ENCODE assay signal across 1 cellular context in genomic region chr19:7897289-7897688, GRCh38.
A peak's percentile ranks its signal among the peaks of the same experiment; 100 is the strongest.
TF ChIP-seq lines count a peak whose summit lies in the region.

No MANE protein-coding gene starts in this region.

TF ChIP-seq in HepG2, 621 proteins besides CTCF, POLR2A, EP300 and RAD21 (continued from another document and continues in another):
- TF ChIP-seq ZNF574 (CRISPR knock-in tag; IDR thresholded peaks at IDR 0.05) (peak; percentile 54), MED1 (CRISPR knock-in tag; IDR thresholded peaks at IDR 0.05) (peak; percentile 77), GMEB2 (CRISPR knock-in tag; IDR thresholded peaks at IDR 0.05; ENCODE audit: low read depth) (no peak), ZFP36 (IDR thresholded peaks at IDR 0.05; ENCODE audit: borderline replicate concordance, low read depth, low read length, partially characterized antibody) (no peak), ZBTB20 (CRISPR knock-in tag; IDR thresholded peaks at IDR 0.05; ENCODE audit: borderline replicate concordance, low read depth) (no peak), ZNF678 (CRISPR knock-in tag; IDR thresholded peaks at IDR 0.05) (no peak), BORCS8-MEF2B (CRISPR knock-in tag; IDR thresholded peaks at IDR 0.05) (no peak), ZMYM2 (CRISPR knock-in tag; IDR thresholded peaks at IDR 0.05) (peak; percentile 84), HDAC1 (CRISPR knock-in tag; IDR thresholded peaks at IDR 0.05) (peak; percentile 67), ZNF382 (CRISPR knock-in tag; IDR thresholded peaks at IDR 0.05; ENCODE audit: borderline replicate concordance) (no peak), ZNF788 (CRISPR knock-in tag; IDR thresholded peaks at IDR 0.05; ENCODE audit: borderline replicate concordance) (no peak; the same call in 1 of the 2 replicates), MXI1 (IDR thresholded peaks at IDR 0.05; ENCODE audit: borderline replicate concordance, low read depth, low read length) (peak; percentile 11; the same call in 1 of the 3 replicates), NR2F2 (IDR thresholded peaks at IDR 0.05; ENCODE audit: borderline replicate concordance, low read depth) (peak; percentile 53; the same call in 1 of the 2 replicates), REST (IDR thresholded peaks at IDR 0.05; ENCODE audit: borderline replicate concordance in 1 of 2, low read depth in 1 of 2, low read length in 2 of 2) (no peak), ZNF720 (CRISPR knock-in tag; IDR thresholded peaks at IDR 0.05) (no peak), MAZ (IDR thresholded peaks at IDR 0.05; ENCODE audit: borderline replicate concordance, low read depth, low read length) (peak; percentile 95), MAZ (CRISPR knock-in tag; IDR thresholded peaks at IDR 0.05; ENCODE audit: low read depth) (peak; percentile 53), BRD4 (CRISPR knock-in tag; IDR thresholded peaks at IDR 0.05) (no peak), SOX5 (CRISPR knock-in tag; IDR thresholded peaks at IDR 0.05; ENCODE audit: borderline replicate concordance) (peak; percentile 19; the same call in 1 of the 2 replicates), MXD3 (CRISPR knock-in tag; IDR thresholded peaks at IDR 0.05) (no peak), ZNF709 (CRISPR knock-in tag; IDR thresholded peaks at IDR 0.05) (no peak), NRL (CRISPR knock-in tag; IDR thresholded peaks at IDR 0.05; ENCODE audit: borderline replicate concordance) (no peak; the same call in 1 of the 2 replicates), ZNF557 (CRISPR knock-in tag; IDR thresholded peaks at IDR 0.05) (no peak), ARID2 (CRISPR knock-in tag; IDR thresholded peaks at IDR 0.05; ENCODE audit: borderline replicate concordance) (no peak), FOXC1 (CRISPR knock-in tag; IDR thresholded peaks at IDR 0.05; ENCODE audit: borderline replicate concordance) (no peak), ZNF3 (CRISPR knock-in tag; IDR thresholded peaks at IDR 0.05) (no peak), ZNF841 (CRISPR knock-in tag; IDR thresholded peaks at IDR 0.05; ENCODE audit: borderline replicate concordance) (no peak), SMAD1 (CRISPR knock-in tag; IDR thresholded peaks at IDR 0.05; ENCODE audit: borderline replicate concordance, low read depth) (no peak), ETV5 (CRISPR knock-in tag; IDR thresholded peaks at IDR 0.05; ENCODE audit: borderline replicate concordance) (no peak), ZNF644 (CRISPR knock-in tag; IDR thresholded peaks at IDR 0.05; ENCODE audit: low read depth) (no peak), PITX1 (CRISPR knock-in tag; IDR thresholded peaks at IDR 0.05) (peak; percentile 92), ZNF282 (IDR thresholded peaks at IDR 0.05; ENCODE audit: partially characterized antibody) (no peak), ZFP1 (CRISPR knock-in tag; IDR thresholded peaks at IDR 0.05) (no peak), THYN1 (CRISPR knock-in tag; IDR thresholded peaks at IDR 0.05; ENCODE audit: borderline replicate concordance, low read depth) (no peak), ZNF468 (CRISPR knock-in tag; IDR thresholded peaks at IDR 0.05) (no peak), PHF20 (CRISPR knock-in tag; IDR thresholded peaks at IDR 0.05) (no peak), POLR2G (IDR thresholded peaks at IDR 0.05; ENCODE audit: low read depth, low read length) (no peak), ZNF350 (CRISPR knock-in tag; IDR thresholded peaks at IDR 0.05; ENCODE audit: borderline replicate concordance, low read depth) (peak; percentile 62; the same call in 1 of the 2 replicates), TRIM24 (CRISPR knock-in tag; IDR thresholded peaks at IDR 0.05) (no peak), ZNF776 (CRISPR knock-in tag; IDR thresholded peaks at IDR 0.05) (no peak), AGO2 (optimal IDR thresholded peaks at IDR 0.05; ENCODE audit: low read depth, low read length) (no peak), MIXL1 (CRISPR knock-in tag; IDR thresholded peaks at IDR 0.05) (no peak), ZFP37 (CRISPR knock-in tag; IDR thresholded peaks at IDR 0.05; ENCODE audit: borderline replicate concordance) (no peak)
- TF ChIP-seq, protein P1, sequence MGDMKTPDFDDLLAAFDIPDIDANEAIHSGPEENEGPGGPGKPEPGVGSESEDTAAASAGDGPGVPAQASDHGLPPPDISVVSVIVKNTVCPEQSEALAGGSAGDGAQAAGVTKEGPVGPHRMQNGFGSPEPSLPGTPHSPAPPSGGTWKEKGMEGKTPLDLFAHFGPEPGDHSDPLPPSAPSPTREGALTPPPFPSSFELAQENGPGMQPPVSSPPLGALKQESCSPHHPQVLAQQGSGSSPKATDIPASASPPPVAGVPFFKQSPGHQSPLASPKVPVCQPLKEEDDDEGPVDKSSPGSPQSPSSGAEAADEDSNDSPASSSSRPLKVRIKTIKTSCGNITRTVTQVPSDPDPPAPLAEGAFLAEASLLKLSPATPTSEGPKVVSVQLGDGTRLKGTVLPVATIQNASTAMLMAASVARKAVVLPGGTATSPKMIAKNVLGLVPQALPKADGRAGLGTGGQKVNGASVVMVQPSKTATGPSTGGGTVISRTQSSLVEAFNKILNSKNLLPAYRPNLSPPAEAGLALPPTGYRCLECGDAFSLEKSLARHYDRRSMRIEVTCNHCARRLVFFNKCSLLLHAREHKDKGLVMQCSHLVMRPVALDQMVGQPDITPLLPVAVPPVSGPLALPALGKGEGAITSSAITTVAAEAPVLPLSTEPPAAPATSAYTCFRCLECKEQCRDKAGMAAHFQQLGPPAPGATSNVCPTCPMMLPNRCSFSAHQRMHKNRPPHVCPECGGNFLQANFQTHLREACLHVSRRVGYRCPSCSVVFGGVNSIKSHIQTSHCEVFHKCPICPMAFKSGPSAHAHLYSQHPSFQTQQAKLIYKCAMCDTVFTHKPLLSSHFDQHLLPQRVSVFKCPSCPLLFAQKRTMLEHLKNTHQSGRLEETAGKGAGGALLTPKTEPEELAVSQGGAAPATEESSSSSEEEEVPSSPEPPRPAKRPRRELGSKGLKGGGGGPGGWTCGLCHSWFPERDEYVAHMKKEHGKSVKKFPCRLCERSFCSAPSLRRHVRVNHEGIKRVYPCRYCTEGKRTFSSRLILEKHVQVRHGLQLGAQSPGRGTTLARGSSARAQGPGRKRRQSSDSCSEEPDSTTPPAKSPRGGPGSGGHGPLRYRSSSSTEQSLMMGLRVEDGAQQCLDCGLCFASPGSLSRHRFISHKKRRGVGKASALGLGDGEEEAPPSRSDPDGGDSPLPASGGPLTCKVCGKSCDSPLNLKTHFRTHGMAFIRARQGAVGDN (CRISPR knock-in tag; IDR thresholded peaks at IDR 0.05), result peak; percentile 50
- TF ChIP-seq, protein P2, sequence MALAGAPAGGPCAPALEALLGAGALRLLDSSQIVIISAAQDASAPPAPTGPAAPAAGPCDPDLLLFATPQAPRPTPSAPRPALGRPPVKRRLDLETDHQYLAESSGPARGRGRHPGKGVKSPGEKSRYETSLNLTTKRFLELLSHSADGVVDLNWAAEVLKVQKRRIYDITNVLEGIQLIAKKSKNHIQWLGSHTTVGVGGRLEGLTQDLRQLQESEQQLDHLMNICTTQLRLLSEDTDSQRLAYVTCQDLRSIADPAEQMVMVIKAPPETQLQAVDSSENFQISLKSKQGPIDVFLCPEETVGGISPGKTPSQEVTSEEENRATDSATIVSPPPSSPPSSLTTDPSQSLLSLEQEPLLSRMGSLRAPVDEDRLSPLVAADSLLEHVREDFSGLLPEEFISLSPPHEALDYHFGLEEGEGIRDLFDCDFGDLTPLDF (CRISPR knock-in tag; IDR thresholded peaks at IDR 0.05), result no peak
- TF ChIP-seq, protein P3, sequence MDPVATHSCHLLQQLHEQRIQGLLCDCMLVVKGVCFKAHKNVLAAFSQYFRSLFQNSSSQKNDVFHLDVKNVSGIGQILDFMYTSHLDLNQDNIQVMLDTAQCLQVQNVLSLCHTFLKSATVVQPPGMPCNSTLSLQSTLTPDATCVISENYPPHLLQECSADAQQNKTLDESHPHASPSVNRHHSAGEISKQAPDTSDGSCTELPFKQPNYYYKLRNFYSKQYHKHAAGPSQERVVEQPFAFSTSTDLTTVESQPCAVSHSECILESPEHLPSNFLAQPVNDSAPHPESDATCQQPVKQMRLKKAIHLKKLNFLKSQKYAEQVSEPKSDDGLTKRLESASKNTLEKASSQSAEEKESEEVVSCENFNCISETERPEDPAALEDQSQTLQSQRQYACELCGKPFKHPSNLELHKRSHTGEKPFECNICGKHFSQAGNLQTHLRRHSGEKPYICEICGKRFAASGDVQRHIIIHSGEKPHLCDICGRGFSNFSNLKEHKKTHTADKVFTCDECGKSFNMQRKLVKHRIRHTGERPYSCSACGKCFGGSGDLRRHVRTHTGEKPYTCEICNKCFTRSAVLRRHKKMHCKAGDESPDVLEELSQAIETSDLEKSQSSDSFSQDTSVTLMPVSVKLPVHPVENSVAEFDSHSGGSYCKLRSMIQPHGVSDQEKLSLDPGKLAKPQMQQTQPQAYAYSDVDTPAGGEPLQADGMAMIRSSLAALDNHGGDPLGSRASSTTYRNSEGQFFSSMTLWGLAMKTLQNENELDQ (CRISPR knock-in tag; IDR thresholded peaks at IDR 0.05; ENCODE audit: borderline replicate concordance), result no peak
- TF ChIP-seq, protein P4, sequence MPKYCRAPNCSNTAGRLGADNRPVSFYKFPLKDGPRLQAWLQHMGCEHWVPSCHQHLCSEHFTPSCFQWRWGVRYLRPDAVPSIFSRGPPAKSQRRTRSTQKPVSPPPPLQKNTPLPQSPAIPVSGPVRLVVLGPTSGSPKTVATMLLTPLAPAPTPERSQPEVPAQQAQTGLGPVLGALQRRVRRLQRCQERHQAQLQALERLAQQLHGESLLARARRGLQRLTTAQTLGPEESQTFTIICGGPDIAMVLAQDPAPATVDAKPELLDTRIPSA (CRISPR knock-in tag; IDR thresholded peaks at IDR 0.05; ENCODE audit: borderline replicate concordance), result no peak
- TF ChIP-seq, protein P5, sequence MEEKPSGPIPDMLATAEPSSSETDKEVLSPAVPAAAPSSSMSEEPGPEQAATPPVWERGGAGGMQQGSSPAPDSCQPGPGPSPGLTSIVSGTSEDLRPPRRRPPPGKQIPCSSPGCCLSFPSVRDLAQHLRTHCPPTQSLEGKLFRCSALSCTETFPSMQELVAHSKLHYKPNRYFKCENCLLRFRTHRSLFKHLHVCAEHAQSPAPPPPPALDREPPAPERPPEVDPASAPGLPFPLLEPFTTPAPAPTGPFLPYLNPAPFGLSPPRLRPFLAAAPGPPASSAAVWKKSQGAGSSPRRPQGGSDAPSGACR (CRISPR knock-in tag; IDR thresholded peaks at IDR 0.05), result no peak
